1 cellular context compared by ENCODE assay signal in the genomic region with DNA sequence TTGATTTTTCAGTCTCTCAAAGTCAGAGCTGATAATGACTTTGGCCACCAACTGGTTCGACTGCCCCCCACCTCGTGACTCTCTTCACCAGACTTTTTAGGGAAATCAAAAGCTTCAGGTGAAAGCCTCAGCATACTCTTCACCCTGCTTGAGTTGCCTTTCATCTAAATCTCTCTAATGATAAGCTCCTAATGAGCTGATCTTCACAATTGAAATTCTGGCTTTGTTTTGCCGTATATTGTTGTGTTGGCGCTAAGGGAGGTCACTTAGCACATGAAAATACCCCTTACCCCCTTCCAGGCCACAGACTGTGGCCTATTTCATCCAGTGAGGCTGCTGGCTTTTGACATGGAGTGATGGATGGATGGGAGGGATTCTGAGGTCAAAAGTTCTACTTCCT.
TF ChIP-seq lines count a peak whose summit lies in the region.

No MANE protein-coding gene starts in this region.

TF ChIP-seq in WTC11, 78 proteins besides CTCF, POLR2A, EP300 and RAD21 (continued from another document):
- TF ChIP-seq ZNF232 (CRISPR knock-in tag; IDR thresholded peaks at IDR 0.05) (no peak), EMX1 (CRISPR knock-in tag; IDR thresholded peaks at IDR 0.05) (no peak)
